ENCODE assay signal across 37 cellular contexts in the genomic region with DNA sequence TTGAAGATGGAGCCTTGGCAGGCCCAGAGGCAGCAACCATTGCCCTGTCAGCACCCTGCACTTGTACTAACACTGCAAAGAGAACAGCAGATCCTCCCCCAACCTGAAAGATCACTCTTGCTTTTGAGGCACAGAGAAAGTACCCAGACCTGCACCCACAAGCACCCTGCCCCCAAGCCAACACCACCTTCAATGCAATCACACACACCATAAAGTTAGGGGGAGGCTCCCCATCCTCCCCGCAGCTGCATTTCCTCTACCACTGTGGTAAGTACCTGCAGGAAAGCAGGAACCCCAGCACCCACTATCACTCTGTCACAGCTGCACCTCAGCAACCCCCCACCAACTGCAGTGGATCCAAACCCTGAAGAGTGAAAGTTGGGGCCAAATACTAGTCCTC. TPM values are rescaled to one million over a fixed set of nuclear protein-coding genes. Genes with fewer than 3 reads are reported as not detected.
"Had no signal": no experiment of that assay in that cellular context is flagged by ENCODE, and none has a peak within 500 bp of the region (broad histone marks: within the 10 kb centered on the region; RNA-seq: fewer than 3 reads in every experiment).

No MANE protein-coding gene starts in this region.

- H3K27me3 ChIP-seq: adrenal gland, body of pancreas, brain microvascular endothelial cell, breast epithelium, cardiac muscle cell had no signal

- H3K27me3 Mint-ChIP-seq: activated B cell treated with CpG ODN at 0.5 μM for 24 hours; activated T-helper 17 cell treated with anti-CD3 and anti-CD28 coated beads, Interleukin-2, amount 50 U/mL, for 72 hours had no signal

- H3K27ac Mint-ChIP-seq: activated B cell treated with CpG ODN at 0.5 μM for 24 hours; activated CD4-positive, alpha-beta memory T cell treated with anti-CD3 and anti-CD28 coated beads for 36 hours; activated CD4-positive, alpha-beta T cell treated with anti-CD3 and anti-CD28 coated beads, Interleukin-2, amount 10 ng/mL, durations not matched to agents 24 days and 14 days; activated naive CD4-positive, alpha-beta T cell treated with anti-CD3 and anti-CD28 coated beads for 36 hours; activated naive CD4-positive, alpha-beta T cell treated with anti-CD3 and anti-CD28 coated beads, Interleukin-2, amount 50 U/mL, for 72 hours; activated T-cell treated with anti-CD3 and anti-CD28 coated beads, Interleukin-2, amount 50 U/mL, for 72 hours; activated T-helper 1 cell treated with anti-CD3 and anti-CD28 coated beads, Interleukin-12 subunit alpha, Interleukin-12 subunit beta, Interleukin-2, Interleukin-4 antibody, amounts not matched to agents 30 ng/mL and 10 ng/mL and 1 ng/mL, durations not matched to agents 14 hours and 24 hours and 36 hours; activated T-helper 17 cell treated with anti-CD3 and anti-CD28 coated beads, Interleukin-2, amount 50 U/mL, for 72 hours; T-helper 1 cell treated with Interleukin-12 subunit alpha and Interleukin-12 subunit beta and Interleukin-4 antibody, amounts not matched to agents 30 μg/mL and 1 μg/mL, for 36 hours; T-helper 2 cell treated with Interferon-gamma antibody and Interleukin-4, amounts not matched to agents 5 μg/mL and 100 μg/mL, for 36 hours had no signal

- H3K36me3 ChIP-seq: adrenal gland, brain microvascular endothelial cell, breast epithelium, cardiac muscle cell had no signal

- H3K4me3 Mint-ChIP-seq: activated B cell treated with CpG ODN at 0.5 μM for 24 hours; activated CD4-positive, alpha-beta memory T cell treated with anti-CD3 and anti-CD28 coated beads for 36 hours; activated CD4-positive, alpha-beta T cell treated with anti-CD3 and anti-CD28 coated beads, Interleukin-2, amount 10 ng/mL, durations not matched to agents 24 days and 14 days; activated naive CD4-positive, alpha-beta T cell treated with anti-CD3 and anti-CD28 coated beads for 36 hours; activated T-cell treated with anti-CD3 and anti-CD28 coated beads, Interleukin-2, amount 50 U/mL, for 4 hours; activated T-cell treated with anti-CD3 and anti-CD28 coated beads, Interleukin-2, amount 50 U/mL, for 72 hours; activated T-helper 1 cell treated with anti-CD3 and anti-CD28 coated beads, Interleukin-12 subunit alpha, Interleukin-12 subunit beta, Interleukin-2, Interleukin-4 antibody, amounts not matched to agents 30 ng/mL and 10 ng/mL and 1 ng/mL, durations not matched to agents 14 hours and 24 hours and 36 hours; activated T-helper 17 cell treated with anti-CD3 and anti-CD28 coated beads, Interleukin-2, amount 50 U/mL, for 72 hours; T-helper 1 cell treated with Interleukin-12 subunit alpha and Interleukin-12 subunit beta and Interleukin-4 antibody, amounts not matched to agents 30 μg/mL and 1 μg/mL, for 36 hours; T-helper 2 cell treated with Interferon-gamma antibody and Interleukin-4, amounts not matched to agents 5 μg/mL and 100 μg/mL, for 36 hours had no signal

- H3K4me1 ChIP-seq: adrenal gland, body of pancreas, breast epithelium had no signal

- H3K4me3 ChIP-seq: adrenal gland, body of pancreas, breast epithelium, cardiac muscle cell had no signal

- H3K27ac ChIP-seq: adrenal gland, body of pancreas, brain microvascular endothelial cell, breast epithelium, cardiac muscle cell, VCaP had no signal

- DNase-seq: activated B cell treated with CpG ODN at 0.5 μM for 24 hours; activated CD4-positive, alpha-beta memory T cell treated with anti-CD3 and anti-CD28 coated beads for 36 hours; activated CD4-positive, alpha-beta T cell treated with anti-CD3 and anti-CD28 coated beads for 4 hours; activated CD4-positive, alpha-beta T cell treated with anti-CD3 and anti-CD28 coated beads, Interleukin-2, amount 10 ng/mL, durations not matched to agents 24 days and 14 days; activated CD4-positive, alpha-beta T cell treated with anti-CD3 and anti-CD28 coated beads, Interleukin-2, amount 50 U/mL, for 1 hour; activated CD4-positive, alpha-beta T cell treated with anti-CD3 and anti-CD28 coated beads, Interleukin-2, amount 50 U/mL, for 4 hours; activated CD4-positive, CD25-positive, alpha-beta regulatory T cell treated with anti-CD3 and anti-CD28 coated beads, Interleukin-2, amount 50 U/mL, for 72 hours; activated CD8-positive, alpha-beta memory T cell treated with anti-CD3 and anti-CD28 coated beads, Interleukin-2, amount 50 U/mL, for 4 hours; activated effector memory CD4-positive, alpha-beta T cell treated with anti-CD3 and anti-CD28 coated beads, Interleukin-2, amount 50 U/mL, for 16 hours; activated gamma-delta T cell treated with Interleukin-2 at 50 U/mL for 16 hours; activated naive CD4-positive, alpha-beta T cell; activated naive CD4-positive, alpha-beta T cell treated with anti-CD3 and anti-CD28 coated beads for 36 hours; activated naive CD4-positive, alpha-beta T cell treated with anti-CD3 and anti-CD28 coated beads, Interleukin-2, amount 50 U/mL, for 16 hours; activated T-cell treated with anti-CD3 and anti-CD28 coated beads for 4 hours; activated T-cell treated with anti-CD3 and anti-CD28 coated beads, Interleukin-2, amount 50 U/mL, for 1 hour; activated T-cell treated with anti-CD3 and anti-CD28 coated beads, Interleukin-2, amount 50 U/mL, for 4 hours; activated T-cell treated with anti-CD3 and anti-CD28 coated beads, Interleukin-2, amount 50 U/mL, for 72 hours; adrenal gland; amniotic stem cell; body of pancreas; brain microvascular endothelial cell; T-helper 1 cell; T-helper 9 cell had no signal

- ATAC-seq: activated naive CD4-positive, alpha-beta T cell treated with anti-CD3 and anti-CD28 coated beads, Interleukin-2, amount 50 U/mL, for 72 hours; activated T-cell treated with anti-CD3 and anti-CD28 coated beads, Interleukin-2, amount 50 U/mL, for 4 hours; activated T-cell treated with anti-CD3 and anti-CD28 coated beads, Interleukin-2, amount 50 U/mL, for 72 hours; activated T-helper 17 cell treated with anti-CD3 and anti-CD28 coated beads, Interleukin-2, amount 50 U/mL, for 72 hours; body of pancreas had no signal

- H3K4me1 Mint-ChIP-seq: activated T-helper 17 cell treated with anti-CD3 and anti-CD28 coated beads, Interleukin-2, amount 50 U/mL, for 72 hours had no signal

- FAIRE-seq: astrocyte, colon, TTC549 had no signal

RNA-seq across cellular contexts. Expression of a gene that starts 12.0 kb away (rescaled TPM):
- total RNA-seq: activated B cell treated with CpG ODN at 0.5 μM for 24 hours; activated CD4-positive, alpha-beta memory T cell treated with anti-CD3 and anti-CD28 coated beads for 36 hours; activated CD4-positive, alpha-beta T cell treated with anti-CD3 and anti-CD28 coated beads, Interleukin-2, amount 10 ng/mL, durations not matched to agents 24 days and 14 days; activated CD8-positive, alpha-beta memory T cell treated with anti-CD3 and anti-CD28 coated beads for 36 hours; activated naive CD4-positive, alpha-beta T cell treated with anti-CD3 and anti-CD28 coated beads for 36 hours; activated naive CD4-positive, alpha-beta T cell treated with anti-CD3 and anti-CD28 coated beads, Interleukin-2, amount 50 U/mL, for 72 hours; activated T-cell treated with anti-CD3 and anti-CD28 coated beads, Interleukin-2, amount 50 U/mL, for 4 hours; activated T-cell treated with anti-CD3 and anti-CD28 coated beads, Interleukin-2, amount 50 U/mL, for 72 hours; activated T-helper 1 cell treated with anti-CD3 and anti-CD28 coated beads, Interleukin-12 subunit alpha, Interleukin-12 subunit beta, Interleukin-2, Interleukin-4 antibody, amounts not matched to agents 30 ng/mL and 10 ng/mL and 1 ng/mL, durations not matched to agents 14 hours and 24 hours and 36 hours; activated T-helper 17 cell treated with anti-CD3 and anti-CD28 coated beads, Interleukin-2, amount 50 U/mL, for 72 hours; adrenal gland; aorta; astrocyte; body of pancreas; breast epithelium; cardiac muscle cell; cerebellum had no signal
- polyA plus RNA-seq: adrenal gland, aorta, cardiac muscle cell had no signal

RNA-seq across cellular contexts. Expression of a gene that starts 48.9 kb away (rescaled TPM):
- total RNA-seq: activated B cell treated with CpG ODN at 0.5 μM for 24 hours; activated CD4-positive, alpha-beta memory T cell treated with anti-CD3 and anti-CD28 coated beads for 36 hours; activated CD4-positive, alpha-beta T cell treated with anti-CD3 and anti-CD28 coated beads, Interleukin-2, amount 10 ng/mL, durations not matched to agents 24 days and 14 days; activated CD8-positive, alpha-beta memory T cell treated with anti-CD3 and anti-CD28 coated beads for 36 hours; activated naive CD4-positive, alpha-beta T cell treated with anti-CD3 and anti-CD28 coated beads for 36 hours; activated naive CD4-positive, alpha-beta T cell treated with anti-CD3 and anti-CD28 coated beads, Interleukin-2, amount 50 U/mL, for 72 hours; activated T-cell treated with anti-CD3 and anti-CD28 coated beads, Interleukin-2, amount 50 U/mL, for 4 hours; activated T-cell treated with anti-CD3 and anti-CD28 coated beads, Interleukin-2, amount 50 U/mL, for 72 hours; activated T-helper 1 cell treated with anti-CD3 and anti-CD28 coated beads, Interleukin-12 subunit alpha, Interleukin-12 subunit beta, Interleukin-2, Interleukin-4 antibody, amounts not matched to agents 30 ng/mL and 10 ng/mL and 1 ng/mL, durations not matched to agents 14 hours and 24 hours and 36 hours; activated T-helper 17 cell treated with anti-CD3 and anti-CD28 coated beads, Interleukin-2, amount 50 U/mL, for 72 hours; adrenal gland; aorta; astrocyte; body of pancreas; breast epithelium; cardiac muscle cell; cerebellum had no signal
- polyA plus RNA-seq: adrenal gland, aorta, cardiac muscle cell had no signal
